17 cellular contexts compared by ENCODE assay signal in genomic region chr2:104340162-104340561, GRCh38.
DNase-seq lines count a peak whose midpoint lies in the region; ATAC-seq and TF ChIP-seq lines count a peak whose summit lies in the region.
"Had no signal": no experiment of that assay in that cellular context is flagged by ENCODE, and none has a peak within 500 bp of the region (broad histone marks: within the 10 kb centered on the region; RNA-seq: fewer than 3 reads in every experiment).

No MANE protein-coding gene starts in this region.

- H3K9me3 ChIP-seq in left lung (no peaks in the 10 kb centered on the region), upper lobe of right lung (no peaks in the 10 kb centered on the region), spleen (peaks cover 0 to 5% (median 0%) of the 10 kb centered on the region in 8 donors)
- H3K9me3 ChIP-seq: BLaER1, Caco-2 had no signal

- no peak overlapping the region for H3K4me3 ChIP-seq in left lung
- H3K4me3 ChIP-seq in upper lobe of right lung = no peak overlapping the region
- H3K4me3 ChIP-seq in spleen = no peak overlapping the region
- H3K4me3 ChIP-seq: BLaER1, GM12878, GM23248 had no signal

- H3K4me1 ChIP-seq in left lung (peaks cover 0 to 4% of the 10 kb centered on the region in 2 donors), upper lobe of right lung (peaks cover 5% of the 10 kb centered on the region), spleen (no peaks in the 10 kb centered on the region)
- H3K4me1 ChIP-seq: BLaER1, Caco-2 had no signal

- H3K36me3 ChIP-seq in left lung = no peaks in the 10 kb centered on the region
- H3K36me3 ChIP-seq in upper lobe of right lung = no peaks in the 10 kb centered on the region
- no peaks in the 10 kb centered on the region for H3K36me3 ChIP-seq in spleen
- H3K36me3 ChIP-seq: BLaER1 had no signal

- WGBS in spleen, 5 donors = 88 to 96% (median 91%) methylated on average over 4 of the region's 4 CpGs

- no peak for TF ChIP-seq POLR2A in spleen (IDR thresholded peaks at IDR 0.05)

- no peaks in the 10 kb centered on the region for H3K27me3 ChIP-seq in left lung
- no peaks in the 10 kb centered on the region for H3K27me3 ChIP-seq in upper lobe of right lung
- H3K27me3 ChIP-seq in spleen (replicated peaks in 1 of 7) = peaks cover 0 to 4% (median 0%) of the 10 kb centered on the region in 7 donors
- H3K27me3 ChIP-seq: BLaER1 had no signal

- intact Hi-C loops in left lung (cut with DNase I) = no loop called here
- intact Hi-C loops in upper lobe of right lung (cut with DNase I) = no loop called here
- intact Hi-C loops in spleen (cut with DNase I; ENCODE audit: low total_unique reads) = no loop called here

- in situ Hi-C loops in ACHN (cut with HindIII; ENCODE audit: low pct_ligation_motif_present, low pct_unique_long_range_greater_than_20kb, low sequenced_read_pairs) = no loop called here

- ATAC-seq in left lung (peak; percentile 74), upper lobe of right lung (peak; percentile 87), HG03378 (IDR thresholded peaks at IDR 0.05; ENCODE audit: unreplicated experiment) (no peak)
- ATAC-seq: GM12878, HCT116 had no signal

- H3K27ac ChIP-seq in left lung = peak overlapping the region in 1 of 2 donors; percentile 76
- H3K27ac ChIP-seq in upper lobe of right lung = no peak overlapping the region
- no peak overlapping the region for H3K27ac ChIP-seq in spleen
- H3K27ac ChIP-seq: BLaER1, GM23248, HL-60 had no signal

- no peak for TF ChIP-seq CTCF in left lung (IDR thresholded peaks at IDR 0.05)
- TF ChIP-seq CTCF in upper lobe of right lung (IDR thresholded peaks at IDR 0.05) = no peak
- TF ChIP-seq CTCF in spleen (IDR thresholded peaks at IDR 0.05 in 8 of 11, conservative IDR thresholded peaks at IDR 0.05 in 3 of 11) = no peak

- DNase-seq in NCI-H510A treated with DMSO at 0.1 percent for 48 hours (lab: John Stamatoyannopoulos, UW) (peak; percentile 82), left lung (no peak), mucosa of gallbladder (ENCODE audit: low spot score) (peak; percentile 41), upper lobe of right lung (no peak), ACHN (no peak), spleen (no peak)
- DNase-seq: AML-193; Caco-2; CD8-positive, alpha-beta memory T cell; DMS79; GM23248; IMR-90 had no signal

Comparison
In these comparisons a context has a peak if more than half of its experiments do, and no peak if none do; other contexts are left out.
1. DNase-seq: peak in NCI-H510A treated with DMSO at 0.1 percent for 48 hours (single experiment) and mucosa of gallbladder (single experiment); none in left lung (0 of 2), upper lobe of right lung (single experiment), ACHN (single experiment) and spleen (single experiment).